Comparison of ENCODE assay signal across 35 cellular contexts in the genomic region with DNA sequence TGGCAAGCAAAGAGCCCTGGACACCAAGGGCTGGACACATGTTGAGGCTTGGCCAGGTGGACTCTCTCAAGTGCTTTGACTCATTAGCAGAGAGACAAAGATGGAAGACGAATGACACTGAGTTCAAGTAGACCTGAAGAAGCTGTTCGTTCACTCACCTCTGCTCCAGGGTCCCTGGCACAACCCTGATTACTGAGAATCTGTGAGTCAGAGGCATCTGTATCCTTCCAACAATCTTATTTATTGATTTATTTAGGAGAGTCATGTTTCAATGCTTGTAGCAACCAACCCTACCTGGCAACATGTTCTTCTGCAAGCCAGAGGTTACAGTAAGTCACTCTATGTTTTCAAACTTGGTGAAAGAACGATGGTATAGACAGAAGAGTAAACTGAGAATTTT. TPM values are rescaled to one million over a fixed set of nuclear protein-coding genes. Genes with fewer than 3 reads are reported as not detected.
"Had no signal": no experiment of that assay in that cellular context is flagged by ENCODE, and none has a peak within 500 bp of the region (broad histone marks: within the 10 kb centered on the region; RNA-seq: fewer than 3 reads in every experiment).

No MANE protein-coding gene starts in this region.

- H3K4me3 Mint-ChIP-seq: mesothelial cell of epicardium; naive thymus-derived CD4-positive, alpha-beta T cell; nephron; stimulated activated naive CD8-positive, alpha-beta T cell treated with anti-CD3 and anti-CD28 coated beads, Interleukin-15, amount 100 ng/mL, for 72 hours had no signal

- FAIRE-seq: endothelial cell of umbilical vein, kidney had no signal

- H3K9me3 Mint-ChIP-seq: mesothelial cell of epicardium; naive thymus-derived CD4-positive, alpha-beta T cell; nephron; stimulated activated naive CD8-positive, alpha-beta T cell treated with anti-CD3 and anti-CD28 coated beads, Interleukin-15, amount 100 ng/mL, for 72 hours had no signal

- H3K4me3 ChIP-seq: coronary artery, esophagus muscularis mucosa, gastroesophageal sphincter, heart left ventricle, hepatocyte, left lung, mucosa of descending colon, ovary, psoas muscle, smooth muscle cell, suprapubic skin had no signal

- H3K4me2 ChIP-seq: hepatocyte, smooth muscle cell had no signal

- H3K4me1 Mint-ChIP-seq: nephron; stimulated activated naive CD8-positive, alpha-beta T cell treated with anti-CD3 and anti-CD28 coated beads, Interleukin-15, amount 100 ng/mL, for 72 hours had no signal

- H3K27ac ChIP-seq: coronary artery, esophagus muscularis mucosa, foreskin keratinocyte, gastroesophageal sphincter, heart left ventricle, hepatocyte, left lung, ovary, psoas muscle, suprapubic skin had no signal

- H3K27ac Mint-ChIP-seq: mesothelial cell of epicardium; naive thymus-derived CD4-positive, alpha-beta T cell; stimulated activated naive CD8-positive, alpha-beta T cell treated with anti-CD3 and anti-CD28 coated beads, Interleukin-15, amount 100 ng/mL, for 72 hours had no signal

- H3K36me3 ChIP-seq: left lung, ovary had no signal

- H3K27me3 ChIP-seq: esophagus muscularis mucosa, gastroesophageal sphincter, heart left ventricle, hepatocyte, left lung, ovary, suprapubic skin had no signal

- H3K79me2 ChIP-seq: hepatocyte had no signal

- H3K27me3 Mint-ChIP-seq: stimulated activated naive CD8-positive, alpha-beta T cell treated with anti-CD3 and anti-CD28 coated beads, Interleukin-15, amount 100 ng/mL, for 72 hours had no signal

- DNase-seq: dermis blood vessel endothelial cell; effector memory CD4-positive, alpha-beta T cell; foreskin keratinocyte; heart left ventricle; left lung; mesenchymal stem cell; mucosa of descending colon; naive thymus-derived CD4-positive, alpha-beta T cell; occipital lobe; ovary; posterior cingulate gyrus; psoas muscle; stimulated activated CD4-positive, alpha-beta T cell treated with anti-CD3 and anti-CD28 coated beads, Interleukin-12 subunit alpha, Interleukin-12 subunit beta, amount 100 ng/mL, for 4 hours; stimulated activated CD4-positive, alpha-beta T cell treated with anti-CD3 and anti-CD28 coated beads, Interleukin-1b, Interleukin-23, amount 100 ng/mL, for 48 hours; stimulated activated CD4-positive, alpha-beta T cell treated with anti-CD3 and anti-CD28 coated beads, Interleukin-4, amount 100 ng/mL, for 1 hour; stimulated activated CD8-positive, alpha-beta memory T cell treated with anti-CD3 and anti-CD28 coated beads, Interleukin-4, amount 100 ng/mL, for 48 hours; stimulated activated naive CD4-positive, alpha-beta T cell; stimulated activated naive CD8-positive, alpha-beta T cell treated with anti-CD3 and anti-CD28 coated beads, Interleukin-15, amount 100 ng/mL, for 72 hours; trophoblast cell had no signal

- H2AFZ ChIP-seq: hepatocyte had no signal

- H3K9me3 ChIP-seq: esophagus muscularis mucosa, gastroesophageal sphincter, heart left ventricle, left lung, mucosa of descending colon, ovary, psoas muscle, suprapubic skin had no signal

- H3K4me1 ChIP-seq: esophagus muscularis mucosa, foreskin keratinocyte, gastroesophageal sphincter, heart left ventricle, left lung, psoas muscle, suprapubic skin had no signal

- ATAC-seq: foreskin keratinocyte; gastroesophageal sphincter; left lung; mucosa of descending colon; naive thymus-derived CD4-positive, alpha-beta T cell; psoas muscle; sciatic nerve; stimulated activated naive CD8-positive, alpha-beta T cell treated with anti-CD3 and anti-CD28 coated beads, Interleukin-15, amount 100 ng/mL, for 72 hours had no signal

RNA-seq across cellular contexts. Expression of gene CARTPT, which starts 55.9 kb away (rescaled TPM):
- total RNA-seq: dermis blood vessel endothelial cell; endothelial cell of umbilical vein; epithelial cell of proximal tubule; fibroblast of lung; foreskin keratinocyte; heart left ventricle; kidney; left lung; lower leg skin; lung microvascular endothelial cell; mesothelial cell of epicardium; naive thymus-derived CD4-positive, alpha-beta T cell; occipital lobe; psoas muscle; sciatic nerve; smooth muscle cell; suprapubic skin; urinary bladder had no signal
- polyA plus RNA-seq: endothelial cell of umbilical vein; fibroblast of lung; foreskin keratinocyte; heart left ventricle; hepatocyte; naive thymus-derived CD4-positive, alpha-beta T cell; ovary; psoas muscle; smooth muscle cell had no signal
